In the genomic region with DNA sequence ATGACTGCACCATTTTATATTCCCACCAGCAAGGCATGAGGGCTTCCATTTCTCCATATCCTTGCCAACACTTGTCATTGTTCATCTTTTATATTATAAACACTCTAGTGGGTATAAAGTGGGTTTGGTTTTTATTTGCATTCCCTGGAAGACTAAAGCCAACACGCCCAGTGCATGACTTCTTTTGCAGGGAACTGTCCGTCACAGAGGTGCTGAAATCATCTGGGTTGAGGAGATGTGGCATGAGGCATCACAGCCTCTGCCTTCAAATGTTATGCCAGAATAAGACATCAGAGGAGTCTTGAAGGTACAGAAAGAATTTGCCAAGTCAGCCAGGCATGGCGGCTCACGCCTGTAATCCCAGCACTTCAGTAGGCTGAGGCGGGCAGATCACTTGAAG, we compare ENCODE assay signal across 15 cellular contexts. TPM values are rescaled to one million over a fixed set of nuclear protein-coding genes. Genes with fewer than 3 reads are reported as not detected.
DNase-seq lines count a peak whose midpoint lies in the region; ATAC-seq and TF ChIP-seq lines count a peak whose summit lies in the region.
"Had no signal": no experiment of that assay in that cellular context is flagged by ENCODE, and none has a peak within 500 bp of the region (broad histone marks: within the 10 kb centered on the region; RNA-seq: fewer than 3 reads in every experiment).

No MANE protein-coding gene starts in this region.

- H3K36me3 Mint-ChIP-seq in activated CD4-positive, alpha-beta T cell treated with anti-CD3 and anti-CD28 coated beads, Interleukin-2, amount 10 ng/mL, durations not matched to agents 7 days and 5 days (ENCODE audit: low read depth): no peaks in the 10 kb centered on the region
- peaks cover 78% of the 10 kb centered on the region for H3K36me3 Mint-ChIP-seq in WTC11
- H3K36me3 Mint-ChIP-seq in type B pancreatic cell: no peaks in the 10 kb centered on the region
- no peaks in the 10 kb centered on the region for H3K36me3 Mint-ChIP-seq in stimulated activated naive B cell treated with anti-CD40 and anti-IgM and Interleukin-4, amounts not matched to agents 10 μg/mL and 1 μg/mL and 100 μg/mL, for 72 hours
- H3K36me3 Mint-ChIP-seq: activated naive CD8-positive, alpha-beta T cell had no signal

- no peak overlapping the region for H3K4me2 ChIP-seq in neural cell (ENCODE audit: low read length)

- no peaks in the 10 kb centered on the region for H3K27me3 ChIP-seq in neural cell (ENCODE audit: insufficient read depth, low read depth, low read length)
- H3K27me3 ChIP-seq: vagina had no signal

- no peaks in the 10 kb centered on the region for H4K20me1 ChIP-seq in neural cell (ENCODE audit: insufficient read depth)

- H3K4me3 ChIP-seq in neural cell (ENCODE audit: low read length): no peak overlapping the region
- H3K4me3 ChIP-seq: vagina had no signal

- no peak for TF ChIP-seq CTCF in neural cell (IDR thresholded peaks at IDR 0.05; ENCODE audit: poor library complexity, severe bottlenecking)
- TF ChIP-seq CTCF in WTC11 (IDR thresholded peaks at IDR 0.05): no peak
- TF ChIP-seq CTCF in type B pancreatic cell (conservative IDR thresholded peaks at IDR 0.05): no peak

- no peaks in the 10 kb centered on the region for H3F3A ChIP-seq in neural cell (ENCODE audit: insufficient read depth, low read length, poor library complexity, severe bottlenecking)

- CTCF ChIA-PET in activated CD4-positive, alpha-beta T cell treated with anti-CD3 and anti-CD28 coated beads, Interleukin-2, amount 10 ng/mL, durations not matched to agents 7 days and 5 days (lab: Charles Lee): no interaction called here
- CTCF ChIA-PET in WTC11 (lab: Charles Lee): no interaction called here

- TF ChIP-seq RAD21 in neural cell (conservative IDR thresholded peaks at IDR 0.05): no peak

- H3K79me2 ChIP-seq in neural cell (replicated peaks; ENCODE audit: insufficient read depth, low read length): no peaks in the 10 kb centered on the region

- no peak overlapping the region for H3K4me3 Mint-ChIP-seq in activated CD4-positive, alpha-beta T cell treated with anti-CD3 and anti-CD28 coated beads, Interleukin-2, amount 10 ng/mL, durations not matched to agents 7 days and 5 days
- no peak overlapping the region for H3K4me3 Mint-ChIP-seq in WTC11
- no peak overlapping the region for H3K4me3 Mint-ChIP-seq in type B pancreatic cell
- no peak overlapping the region for H3K4me3 Mint-ChIP-seq in stimulated activated naive B cell treated with anti-CD40 and anti-IgM and Interleukin-4, amounts not matched to agents 10 μg/mL and 1 μg/mL and 100 μg/mL, for 72 hours
- H3K4me3 Mint-ChIP-seq: activated naive CD8-positive, alpha-beta T cell had no signal

- peak; percentile 29 for DNase-seq in activated CD4-positive, alpha-beta T cell treated with anti-CD3 and anti-CD28 coated beads, Interleukin-2, amount 10 ng/mL, durations not matched to agents 7 days and 5 days
- no peak for DNase-seq in activated CD4-positive, alpha-beta T cell treated with anti-CD3 and anti-CD28 coated beads for 4 hours
- DNase-seq in NCI-H226 (peak; percentile 13), T47D (ENCODE audit: low read depth in 1 of 2, low spot score in 1 of 2) (peak; percentile 44 to 78), WTC11 (ENCODE audit: low spot score) (no peak), type B pancreatic cell (ENCODE audit: extremely low spot score, unreplicated experiment) (no peak)
- DNase-seq in stimulated activated naive B cell treated with anti-CD40 and anti-IgM and Interleukin-4, amounts not matched to agents 10 μg/mL and 1 μg/mL and 100 μg/mL, for 72 hours: no peak
- DNase-seq: left ventricle myocardium superior; NCI-H1417; NCI-H526 treated with DMSO at 0.1 percent for 48 hours; nucleus accumbens; stimulated activated CD8-positive, alpha-beta memory T cell treated with anti-CD3 and anti-CD28 coated beads, Interleukin-4, amount 100 ng/mL, for 48 hours had no signal

- H3K9me2 ChIP-seq in neural cell (ENCODE audit: insufficient read depth, low read length): no peaks in the 10 kb centered on the region

- POLR2A ChIA-PET in activated CD4-positive, alpha-beta T cell treated with anti-CD3 and anti-CD28 coated beads, Interleukin-2, amount 10 ng/mL, durations not matched to agents 7 days and 5 days (lab: Charles Lee): no interaction called here
- POLR2A ChIA-PET in WTC11 (lab: Charles Lee): no interaction called here

- H3K27ac Mint-ChIP-seq in activated CD4-positive, alpha-beta T cell treated with anti-CD3 and anti-CD28 coated beads, Interleukin-2, amount 10 ng/mL, durations not matched to agents 7 days and 5 days: no peak overlapping the region
- H3K27ac Mint-ChIP-seq in WTC11 (no peak overlapping the region), type B pancreatic cell (no peak overlapping the region)
- H3K27ac Mint-ChIP-seq in stimulated activated naive B cell treated with anti-CD40 and anti-IgM and Interleukin-4, amounts not matched to agents 10 μg/mL and 1 μg/mL and 100 μg/mL, for 72 hours: no peak overlapping the region
- H3K27ac Mint-ChIP-seq: activated naive CD8-positive, alpha-beta T cell had no signal

- peaks cover 3% of the 10 kb centered on the region for H3K27me3 Mint-ChIP-seq in activated CD4-positive, alpha-beta T cell treated with anti-CD3 and anti-CD28 coated beads, Interleukin-2, amount 10 ng/mL, durations not matched to agents 7 days and 5 days
- peaks cover 11% of the 10 kb centered on the region; the same call in 1 of the 2 replicates for H3K27me3 Mint-ChIP-seq in WTC11 (ENCODE audit: low read depth)
- H3K27me3 Mint-ChIP-seq in type B pancreatic cell: no peaks in the 10 kb centered on the region
- H3K27me3 Mint-ChIP-seq in stimulated activated naive B cell treated with anti-CD40 and anti-IgM and Interleukin-4, amounts not matched to agents 10 μg/mL and 1 μg/mL and 100 μg/mL, for 72 hours: peaks cover 15 to 20% of the 10 kb centered on the region in 2 donors

- H3K9ac ChIP-seq in neural cell (ENCODE audit: low read length): no peak overlapping the region

- no peak for TF ChIP-seq EP300 in neural cell (conservative IDR thresholded peaks at IDR 0.05; ENCODE audit: poor library complexity, severe bottlenecking)

- in situ Hi-C loops in T47D (cut with HindIII; ENCODE audit: low pct_unique_long_range_greater_than_20kb, low sequenced_read_pairs): no loop called here

- H3K9me3 Mint-ChIP-seq in activated CD4-positive, alpha-beta T cell treated with anti-CD3 and anti-CD28 coated beads, Interleukin-2, amount 10 ng/mL, durations not matched to agents 7 days and 5 days: no peaks in the 10 kb centered on the region
- H3K9me3 Mint-ChIP-seq in WTC11 (peaks cover 91% of the 10 kb centered on the region), type B pancreatic cell (no peaks in the 10 kb centered on the region)
- peaks cover 4% of the 10 kb centered on the region in 2 donors for H3K9me3 Mint-ChIP-seq in stimulated activated naive B cell treated with anti-CD40 and anti-IgM and Interleukin-4, amounts not matched to agents 10 μg/mL and 1 μg/mL and 100 μg/mL, for 72 hours

- no peaks in the 10 kb centered on the region for H3K36me3 ChIP-seq in neural cell (ENCODE audit: insufficient read depth, low read length)
- H3K36me3 ChIP-seq: vagina had no signal

- H2AFZ ChIP-seq in neural cell (ENCODE audit: low read depth, low read length): no peak overlapping the region

- H3K27ac ChIP-seq in neural cell (ENCODE audit: low read length): no peak overlapping the region
- H3K27ac ChIP-seq: vagina had no signal

- H3K9me3 ChIP-seq in neural cell (ENCODE audit: low read length): no peaks in the 10 kb centered on the region
- H3K9me3 ChIP-seq: vagina had no signal

- ATAC-seq in WTC11: no peak
- no peak for ATAC-seq in stimulated activated naive B cell treated with anti-CD40 and anti-IgM and Interleukin-4, amounts not matched to agents 10 μg/mL and 1 μg/mL and 100 μg/mL, for 72 hours (replicated peaks)
- ATAC-seq: left ventricle myocardium superior had no signal

- no peaks in the 10 kb centered on the region for H3K4me1 Mint-ChIP-seq in activated CD4-positive, alpha-beta T cell treated with anti-CD3 and anti-CD28 coated beads, Interleukin-2, amount 10 ng/mL, durations not matched to agents 7 days and 5 days
- no peaks in the 10 kb centered on the region for H3K4me1 Mint-ChIP-seq in WTC11
- no peaks in the 10 kb centered on the region for H3K4me1 Mint-ChIP-seq in type B pancreatic cell (ENCODE audit: unreplicated experiment)
- no peaks in the 10 kb centered on the region for H3K4me1 Mint-ChIP-seq in stimulated activated naive B cell treated with anti-CD40 and anti-IgM and Interleukin-4, amounts not matched to agents 10 μg/mL and 1 μg/mL and 100 μg/mL, for 72 hours

TF ChIP-seq in WTC11, 78 proteins besides CTCF, POLR2A, EP300 and RAD21 (continues in another document):
- no peak for TF ChIP-seq SMAD4 (CRISPR knock-in tag; IDR thresholded peaks at IDR 0.05)
- TF ChIP-seq, protein P1, sequence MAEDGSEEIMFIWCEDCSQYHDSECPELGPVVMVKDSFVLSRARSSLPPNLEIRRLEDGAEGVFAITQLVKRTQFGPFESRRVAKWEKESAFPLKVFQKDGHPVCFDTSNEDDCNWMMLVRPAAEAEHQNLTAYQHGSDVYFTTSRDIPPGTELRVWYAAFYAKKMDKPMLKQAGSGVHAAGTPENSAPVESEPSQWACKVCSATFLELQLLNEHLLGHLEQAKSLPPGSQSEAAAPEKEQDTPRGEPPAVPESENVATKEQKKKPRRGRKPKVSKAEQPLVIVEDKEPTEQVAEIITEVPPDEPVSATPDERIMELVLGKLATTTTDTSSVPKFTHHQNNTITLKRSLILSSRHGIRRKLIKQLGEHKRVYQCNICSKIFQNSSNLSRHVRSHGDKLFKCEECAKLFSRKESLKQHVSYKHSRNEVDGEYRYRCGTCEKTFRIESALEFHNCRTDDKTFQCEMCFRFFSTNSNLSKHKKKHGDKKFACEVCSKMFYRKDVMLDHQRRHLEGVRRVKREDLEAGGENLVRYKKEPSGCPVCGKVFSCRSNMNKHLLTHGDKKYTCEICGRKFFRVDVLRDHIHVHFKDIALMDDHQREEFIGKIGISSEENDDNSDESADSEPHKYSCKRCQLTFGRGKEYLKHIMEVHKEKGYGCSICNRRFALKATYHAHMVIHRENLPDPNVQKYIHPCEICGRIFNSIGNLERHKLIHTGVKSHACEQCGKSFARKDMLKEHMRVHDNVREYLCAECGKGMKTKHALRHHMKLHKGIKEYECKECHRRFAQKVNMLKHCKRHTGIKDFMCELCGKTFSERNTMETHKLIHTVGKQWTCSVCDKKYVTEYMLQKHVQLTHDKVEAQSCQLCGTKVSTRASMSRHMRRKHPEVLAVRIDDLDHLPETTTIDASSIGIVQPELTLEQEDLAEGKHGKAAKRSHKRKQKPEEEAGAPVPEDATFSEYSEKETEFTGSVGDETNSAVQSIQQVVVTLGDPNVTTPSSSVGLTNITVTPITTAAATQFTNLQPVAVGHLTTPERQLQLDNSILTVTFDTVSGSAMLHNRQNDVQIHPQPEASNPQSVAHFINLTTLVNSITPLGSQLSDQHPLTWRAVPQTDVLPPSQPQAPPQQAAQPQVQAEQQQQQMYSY (CRISPR knock-in tag; IDR thresholded peaks at IDR 0.05): no peak

RNA-seq across cellular contexts. Expression of a gene that starts 29.9 kb away (rescaled TPM):
- total RNA-seq in activated CD4-positive, alpha-beta T cell treated with anti-CD3 and anti-CD28 coated beads, Interleukin-2, amount 10 ng/mL, durations not matched to agents 7 days and 5 days: 1 to 10 TPM; 8.4 to 9.7 TPM
- 6.6 and 7.3 TPM in 2 replicates for polyA plus RNA-seq in neural cell
- polyA minus RNA-seq in neural cell: 6.6 and 8.5 TPM in 2 replicates
- total RNA-seq in WTC11 (2021): 16.5 to 19.1 TPM (median 16.5 TPM) in 3 replicates
- total RNA-seq in type B pancreatic cell (ENCODE audit: low replicate concordance): 58.3 and 58.4 TPM in 2 replicates

Comparison
In these comparisons a context has a peak if more than half of its experiments do, and no peak if none do; other contexts are left out.
1. DNase-seq: peak in activated CD4-positive, alpha-beta T cell treated with anti-CD3 and anti-CD28 coated beads, Interleukin-2, amount 10 ng/mL, durations not matched to agents 7 days and 5 days (single experiment), NCI-H226 (single experiment) and T47D (2 of 2); none in activated CD4-positive, alpha-beta T cell treated with anti-CD3 and anti-CD28 coated beads for 4 hours (0 of 2), WTC11 (single experiment), type B pancreatic cell (single experiment) and stimulated activated naive B cell treated with anti-CD40 and anti-IgM and Interleukin-4, amounts not matched to agents 10 μg/mL and 1 μg/mL and 100 μg/mL, for 72 hours (single experiment).